In the genomic region with DNA sequence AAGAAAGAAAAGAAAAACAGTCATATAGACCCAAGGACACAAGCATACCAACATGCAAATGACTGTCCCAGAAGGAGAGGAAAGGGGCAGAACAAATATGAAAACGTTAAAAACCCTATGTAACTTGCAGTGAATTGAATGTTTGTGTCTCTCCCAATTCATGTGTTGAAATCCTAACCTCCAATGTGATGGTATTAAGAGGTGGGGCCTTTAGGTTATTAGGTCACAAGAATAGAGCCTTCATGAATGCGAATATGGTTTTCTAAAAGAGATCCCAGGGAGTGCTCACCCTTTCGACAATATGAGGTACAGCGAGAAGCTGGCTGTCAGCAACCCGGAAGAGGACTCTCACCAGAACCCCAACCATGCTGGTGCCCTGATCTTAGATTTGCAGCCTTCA, we compare ENCODE assay signal across 23 cellular contexts. TPM values are rescaled to one million over a fixed set of nuclear protein-coding genes. Genes with fewer than 3 reads are reported as not detected.
DNase-seq lines count a peak whose midpoint lies in the region; ATAC-seq, FAIRE-seq and TF ChIP-seq lines count a peak whose summit lies in the region.
"Had no signal": no experiment of that assay in that cellular context is flagged by ENCODE, and none has a peak within 500 bp of the region (broad histone marks: within the 10 kb centered on the region; RNA-seq: fewer than 3 reads in every experiment).

No MANE protein-coding gene starts in this region.

- TF ChIP-seq POLR2A in GM12891 (IDR thresholded peaks at IDR 0.05; ENCODE audit: low read depth, low read length): no peak

- H3K27ac Mint-ChIP-seq in CD4-positive, alpha-beta T cell: peak overlapping the region; percentile 33
- H3K27ac Mint-ChIP-seq in T-helper 17 cell (peak overlapping the region; percentile 43), neural crest cell (ENCODE audit: unreplicated experiment) (no peak overlapping the region)

- FAIRE-seq in GM12891 (lab: Jason Lieb, UNC): no peak
- FAIRE-seq: GM12892, GM18507 had no signal

- H3K9me3 ChIP-seq in CD4-positive, alpha-beta T cell (ENCODE audit: control insufficient read depth, low read length): no peaks in the 10 kb centered on the region
- H3K9me3 ChIP-seq in T-helper 17 cell (ENCODE audit: control insufficient read depth, low read length, poor library complexity, severe bottlenecking): no peaks in the 10 kb centered on the region

- no peak for TF ChIP-seq CTCF in CD4-positive, alpha-beta T cell (IDR thresholded peaks at IDR 0.05)
- no peak for TF ChIP-seq CTCF in neural crest cell (conservative IDR thresholded peaks at IDR 0.05)

- intact Hi-C loops in CD4-positive, alpha-beta T cell (cut with DNase I, micrococcal nuclease): no loop called here

- POLR2A ChIA-PET in CD4-positive, alpha-beta T cell (lab: Charles Lee): no interaction called here

- H3K4me3 Mint-ChIP-seq in CD4-positive, alpha-beta T cell: no peak overlapping the region
- no peak overlapping the region for H3K4me3 Mint-ChIP-seq in T-helper 17 cell
- peak overlapping the region; percentile 31 for H3K4me3 Mint-ChIP-seq in neural crest cell
- H3K4me3 Mint-ChIP-seq: CD14-positive monocyte had no signal

- no peak for ATAC-seq in CD4-positive, alpha-beta T cell (ENCODE audit: poor library complexity)
- ATAC-seq in T-helper 17 cell: no peak

- no peaks in the 10 kb centered on the region for H3K27me3 Mint-ChIP-seq in CD4-positive, alpha-beta T cell
- H3K27me3 Mint-ChIP-seq in T-helper 17 cell (no peaks in the 10 kb centered on the region), neural crest cell (ENCODE audit: low read depth) (peaks cover 26% of the 10 kb centered on the region)

- H3K27ac ChIP-seq in CD4-positive, alpha-beta T cell (ENCODE audit: low read depth, low read length): no peak overlapping the region
- H3K27ac ChIP-seq: GM23248, KMS-11 had no signal

- no peak for DNase-seq in CD4-positive, alpha-beta T cell
- DNase-seq in GM12891 (ENCODE audit: insufficient read length, low spot score) (no peak), T-helper 17 cell (no peak), neural crest cell (ENCODE audit: low read depth, low spot score) (no peak), ureter (ENCODE audit: low spot score) (no peak), HPDE6-E6E7 (ENCODE audit: extremely low spot score) (no peak)
- no peak for DNase-seq in activated CD4-positive, alpha-beta T cell treated with anti-CD3 and anti-CD28 coated beads, Interleukin-2, amount 50 U/mL, for 4 hours
- DNase-seq: AML-193, COR-L47, DMS153, GF-D8, GM23248, HCEC 1CT, MV-4-11, NCI-H1417, NCI-H187, NCI-H2107, NCI-H510A, NCI-H82 had no signal

- H3K36me3 Mint-ChIP-seq in CD4-positive, alpha-beta T cell (ENCODE audit: low read depth): peaks cover 81% of the 10 kb centered on the region
- peaks cover 9% of the 10 kb centered on the region for H3K36me3 Mint-ChIP-seq in T-helper 17 cell (ENCODE audit: low read depth)
- H3K36me3 Mint-ChIP-seq in neural crest cell (ENCODE audit: low read depth): peaks cover 33% of the 10 kb centered on the region

- no peaks in the 10 kb centered on the region for H3K27me3 ChIP-seq in CD4-positive, alpha-beta T cell (ENCODE audit: control insufficient read depth, insufficient read depth, low read length)

- no peaks in the 10 kb centered on the region for H3K9me3 Mint-ChIP-seq in CD4-positive, alpha-beta T cell
- no peaks in the 10 kb centered on the region for H3K9me3 Mint-ChIP-seq in neural crest cell

- CTCF ChIA-PET in CD4-positive, alpha-beta T cell (lab: Charles Lee): no interaction called here

- H3K4me1 Mint-ChIP-seq in CD4-positive, alpha-beta T cell (ENCODE audit: low read depth): peaks cover 22% of the 10 kb centered on the region
- H3K4me1 Mint-ChIP-seq in T-helper 17 cell: peaks cover 35% of the 10 kb centered on the region
- peaks cover 14% of the 10 kb centered on the region for H3K4me1 Mint-ChIP-seq in neural crest cell

TF ChIP-seq in GM12891, 5 proteins besides CTCF, POLR2A, EP300 and RAD21:
- TF ChIP-seq PAX5 (IDR thresholded peaks at IDR 0.05; ENCODE audit: insufficient read depth, low read length, severe bottlenecking) (no peak), POLR2AphosphoS5 (IDR thresholded peaks at IDR 0.05; ENCODE audit: low read depth, low read length) (peak; percentile 41; the same call in 1 of the 2 replicates)

RNA-seq across cellular contexts. Expression of a gene that starts 13.9 kb away (rescaled TPM):
- total RNA-seq in CD4-positive, alpha-beta T cell: 10 to 100 TPM; 63.6 to 68.9 TPM
- 163 TPM for polyA plus RNA-seq in GM12891 (2012; ENCODE audit: low read depth, missing spikeins)
- total RNA-seq in T-helper 17 cell: 10 to 100 TPM; 89.5 to 90.5 TPM
- 464 and 466 TPM in 2 replicates for total RNA-seq in neural crest cell
- total RNA-seq in ureter: 180 TPM

RNA-seq across cellular contexts. Expression of a gene that starts 14.4 kb away (rescaled TPM):
- total RNA-seq in CD4-positive, alpha-beta T cell: 10 to 100 TPM; 90.9 to 92.8 TPM
- 24.9 TPM for polyA plus RNA-seq in GM12891 (2012; ENCODE audit: low read depth, missing spikeins)
- total RNA-seq in T-helper 17 cell: 100 to 1,000 TPM in 1 of 2 donors, 10 to 100 TPM in 1; 86.9 to 107 TPM
- 53.9 and 55.7 TPM in 2 replicates for total RNA-seq in neural crest cell
- 132 TPM for total RNA-seq in ureter

RNA-seq across cellular contexts. Expression of a gene that starts 31.1 kb away (rescaled TPM):
- not detected for total RNA-seq in CD4-positive, alpha-beta T cell
- 0.03 TPM for polyA plus RNA-seq in GM12891 (2012; ENCODE audit: low read depth, missing spikeins)
- total RNA-seq in T-helper 17 cell (not detected), neural crest cell (not detected in 2 replicates), ureter (not detected)
- total RNA-seq: GM23248 had no signal
- polyA plus RNA-seq: CD14-positive monocyte, GM23248 had no signal
